Comparison of ENCODE assay signal across 21 cellular contexts in genomic region chr13:95111608-95112007, GRCh38.
A peak's percentile ranks its signal among the peaks of the same experiment; 100 is the strongest.
DNase-seq lines count a peak whose midpoint lies in the region; ATAC-seq, FAIRE-seq and TF ChIP-seq lines count a peak whose summit lies in the region.
"Had no signal": no experiment of that assay in that cellular context is flagged by ENCODE, and none has a peak within 500 bp of the region (broad histone marks: within the 10 kb centered on the region; RNA-seq: fewer than 3 reads in every experiment).

No MANE protein-coding gene starts in this region.

- in situ Hi-C loops in HepG2 (cut with HindIII; ENCODE audit: extremely low pct_ligation_motif_present, low pct_unique_long_range_greater_than_20kb) = no loop called here

- no peak overlapping the region for H2AFZ ChIP-seq in HepG2 (ENCODE audit: low read length)

- H3K9me3 ChIP-seq in HepG2 (ENCODE audit: low read length) (no peaks in the 10 kb centered on the region), right lobe of liver (no peaks in the 10 kb centered on the region), mucosa of descending colon (no peaks in the 10 kb centered on the region), heart left ventricle (no peaks in the 10 kb centered on the region)

- no peak overlapping the region for H3K9ac ChIP-seq in HepG2 (ENCODE audit: insufficient read depth, low read depth, low read length)
- H3K9ac ChIP-seq: BLaER1 treated with 17β-estradiol and CSF1 and Interleukin-3, amounts not matched to agents 10 nM and 100 nM had no signal

- H3K4me3 ChIP-seq in HepG2 (replicated peaks in 1 of 3; ENCODE audit: insufficient read depth in 1 of 3, low read depth in 2 of 3, low read length in 3 of 3) (no peak overlapping the region), right lobe of liver (no peak overlapping the region), mucosa of descending colon (no peak overlapping the region), heart left ventricle (no peak overlapping the region)
- H3K4me3 ChIP-seq: BLaER1 treated with 17β-estradiol and CSF1 and Interleukin-3, amounts not matched to agents 10 nM and 100 nM had no signal

- TF ChIP-seq CTCF in HepG2 (CRISPR knock-in tag; IDR thresholded peaks at IDR 0.05) (no peak), right lobe of liver (IDR thresholded peaks at IDR 0.05) (no peak), WTC11 (IDR thresholded peaks at IDR 0.05) (no peak), mucosa of descending colon (IDR thresholded peaks at IDR 0.05) (no peak), heart left ventricle (IDR thresholded peaks at IDR 0.05) (no peak)

- TF ChIP-seq POLR2A in HepG2 (IDR thresholded peaks at IDR 0.05; ENCODE audit: insufficient read depth in 1 of 2, low read depth in 2 of 2, low read length in 2 of 2) = no peak
- TF ChIP-seq POLR2A in right lobe of liver (IDR thresholded peaks at IDR 0.05) = no peak
- TF ChIP-seq POLR2A in heart left ventricle (IDR thresholded peaks at IDR 0.05) = no peak

- no peak for DNase-seq in HepG2 (ENCODE audit: low spot score)
- no peak for DNase-seq in right lobe of liver
- no peak for DNase-seq in WTC11 (ENCODE audit: low spot score)
- DNase-seq in mucosa of descending colon = no peak
- DNase-seq in heart left ventricle = no peak
- no peak for DNase-seq in NCI-H1694 (lab: John Stamatoyannopoulos, UW)
- DNase-seq: 8988T; CD4-positive, CD25-positive, alpha-beta regulatory T cell; CD8-positive, alpha-beta memory T cell; COR-L47; DMS 273 treated with DMSO at 0.1 percent for 48 hours; GOT3; H9 had no signal

- H3K27ac ChIP-seq in HepG2 (ENCODE audit: extremely low read length, insufficient read depth, low read length) (no peak overlapping the region), right lobe of liver (no peak overlapping the region), heart left ventricle (no peak overlapping the region)
- H3K27ac ChIP-seq: BLaER1 treated with 17β-estradiol and CSF1 and Interleukin-3, amounts not matched to agents 10 nM and 100 nM had no signal

- no peaks in the 10 kb centered on the region for H3K36me3 ChIP-seq in HepG2 (replicated peaks in 1 of 2; ENCODE audit: control insufficient read depth in 1 of 2, insufficient read depth in 2 of 2, low read length in 2 of 2)
- H3K36me3 ChIP-seq in right lobe of liver = no peaks in the 10 kb centered on the region
- H3K36me3 ChIP-seq in mucosa of descending colon (ENCODE audit: low read depth) = no peaks in the 10 kb centered on the region
- H3K36me3 ChIP-seq in heart left ventricle = no peaks in the 10 kb centered on the region

- no peaks in the 10 kb centered on the region for H3K27me3 Mint-ChIP-seq in WTC11 (ENCODE audit: low read depth)
- H3K27me3 Mint-ChIP-seq: B cell; CD4-positive, CD25-positive, alpha-beta regulatory T cell; CD8-positive, alpha-beta memory T cell; IgD-negative memory B cell had no signal

- TF ChIP-seq RAD21 in HepG2 (CRISPR knock-in tag; IDR thresholded peaks at IDR 0.05) = no peak

- TF ChIP-seq EP300 in HepG2 (IDR thresholded peaks at IDR 0.05; ENCODE audit: low read depth in 2 of 2, low read length in 2 of 2) (no peak), HepG2 (CRISPR knock-in tag; IDR thresholded peaks at IDR 0.05; ENCODE audit: borderline replicate concordance) (no peak)

- POLR2A ChIA-PET in HepG2 (lab: Yijun Ruan, JAX) (no interaction called here), WTC11 (lab: Charles Lee) (no interaction called here)

- no TSS peak for BruUV-seq in HepG2 (replicated peaks; lab: Mats Ljungman, UMichigan)

- peaks cover 5% of the 10 kb centered on the region for H3K9me3 Mint-ChIP-seq in WTC11

- 0 out of 2 replicates have a peak overlapping the region, but pooled peaks have one; percentile 46 for H3K27ac Mint-ChIP-seq in WTC11
- H3K27ac Mint-ChIP-seq: B cell, H9, IgD-negative memory B cell had no signal

- peaks cover 25% of the 10 kb centered on the region for H3K4me1 Mint-ChIP-seq in WTC11
- H3K4me1 Mint-ChIP-seq: B cell; CD8-positive, alpha-beta memory T cell had no signal

- H3K79me2 ChIP-seq in HepG2 (ENCODE audit: insufficient read depth, low read length) = no peaks in the 10 kb centered on the region

- H3K4me2 ChIP-seq in HepG2 (ENCODE audit: low read depth, low read length) = no peak overlapping the region
- H3K4me2 ChIP-seq: BLaER1 treated with 17β-estradiol and CSF1 and Interleukin-3, amounts not matched to agents 10 nM and 100 nM had no signal

- WGBS in HepG2 (ENCODE audit: low lambda C conversion rate) = 100% methylated on average over 2 of the region's 2 CpGs
- 43% methylated on average over 2 of the region's 2 CpGs for WGBS in right lobe of liver (ENCODE audit: insufficient coverage, low coverage, low lambda C conversion rate, missing lambda C conversion rate)
- 63 to 98% (median 94%) methylated on average over 2 of the region's 2 CpGs for WGBS in heart left ventricle, 4 donors

- H3K4me1 ChIP-seq in HepG2 (ENCODE audit: insufficient read depth, low read length) (no peaks in the 10 kb centered on the region), right lobe of liver (no peaks in the 10 kb centered on the region), mucosa of descending colon (ENCODE audit: low read depth) (no peaks in the 10 kb centered on the region), heart left ventricle (no peaks in the 10 kb centered on the region)

- CTCF ChIA-PET in HepG2 (lab: Yijun Ruan, JAX; ENCODE audit: low intra/inter-chr PET ratio, low total read pairs) = no interaction called here
- CTCF ChIA-PET in WTC11 (lab: Charles Lee) = no interaction called here

- FAIRE-seq in HepG2 (lab: Jason Lieb, UNC) = no peak
- FAIRE-seq: G401.6, GM12892, GM18507, HTR-8/SVneo had no signal

- ATAC-seq in HepG2 (no peak), right lobe of liver (no peak), WTC11 (no peak), mucosa of descending colon (peak; percentile 65), GM18517 (IDR thresholded peaks at IDR 0.05; ENCODE audit: unreplicated experiment) (no peak), heart left ventricle (no peak)

- no peak overlapping the region for H3K4me3 Mint-ChIP-seq in WTC11
- H3K4me3 Mint-ChIP-seq: B cell; CD4-positive, CD25-positive, alpha-beta regulatory T cell; CD8-positive, alpha-beta memory T cell; H9; IgD-negative memory B cell had no signal

- H3K27me3 ChIP-seq in HepG2 (ENCODE audit: control insufficient read depth in 1 of 2, insufficient read depth in 2 of 2, low read length in 2 of 2) (no peaks in the 10 kb centered on the region), right lobe of liver (no peaks in the 10 kb centered on the region), heart left ventricle (no peaks in the 10 kb centered on the region)
- H3K27me3 ChIP-seq: BLaER1 treated with 17β-estradiol and CSF1 and Interleukin-3, amounts not matched to agents 10 nM and 100 nM had no signal

- intact Hi-C loops in HepG2 (cut with micrococcal nuclease; ENCODE audit: unreplicated experiment) = no loop called here
- intact Hi-C loops in right lobe of liver (cut with DNase I) = no loop called here
- intact Hi-C loops in mucosa of descending colon (cut with DNase I, micrococcal nuclease) = no loop called here
- intact Hi-C loops in heart left ventricle (cut with DNase I) = no loop called here

- no peaks in the 10 kb centered on the region for H4K20me1 ChIP-seq in HepG2 (ENCODE audit: insufficient read depth, low read length)
- H4K20me1 ChIP-seq: BLaER1 treated with 17β-estradiol and CSF1 and Interleukin-3, amounts not matched to agents 10 nM and 100 nM had no signal

- peaks cover 9% of the 10 kb centered on the region for H3K36me3 Mint-ChIP-seq in WTC11

TF ChIP-seq in HepG2, 621 proteins besides CTCF, POLR2A, EP300 and RAD21 (continues in another document):
- TF ChIP-seq SKI (IDR thresholded peaks at IDR 0.05; ENCODE audit: partially characterized antibody) (no peak), MAFF (IDR thresholded peaks at IDR 0.05; ENCODE audit: low read depth, low read length) (peak; percentile 22; the same call in 1 of the 2 replicates), AGO2 (optimal IDR thresholded peaks at IDR 0.05; ENCODE audit: low read depth, low read length) (no peak), ZSCAN29 (CRISPR knock-in tag; conservative IDR thresholded peaks at IDR 0.05) (no peak), MAFK (conservative IDR thresholded peaks at IDR 0.05 in 1 of 2, IDR thresholded peaks at IDR 0.05 in 1 of 2; ENCODE audit: low read length in 2 of 2) (peak in 1 of 2 experiments; percentile 56; a peak in 2 of 4 replicates), TFE3 (CRISPR knock-in tag; IDR thresholded peaks at IDR 0.05) (no peak)

TF ChIP-seq in WTC11, 78 proteins besides CTCF, POLR2A, EP300 and RAD21 (continues in another document):
- TF ChIP-seq RORB (CRISPR knock-in tag; IDR thresholded peaks at IDR 0.05) (no peak), CREM (CRISPR knock-in tag; IDR thresholded peaks at IDR 0.05) (no peak), HMGXB4 (CRISPR knock-in tag; IDR thresholded peaks at IDR 0.05) (no peak), ZSCAN18 (CRISPR knock-in tag; IDR thresholded peaks at IDR 0.05) (no peak)
